Comparison of ENCODE assay signal across 17 cellular contexts in the genomic region with DNA sequence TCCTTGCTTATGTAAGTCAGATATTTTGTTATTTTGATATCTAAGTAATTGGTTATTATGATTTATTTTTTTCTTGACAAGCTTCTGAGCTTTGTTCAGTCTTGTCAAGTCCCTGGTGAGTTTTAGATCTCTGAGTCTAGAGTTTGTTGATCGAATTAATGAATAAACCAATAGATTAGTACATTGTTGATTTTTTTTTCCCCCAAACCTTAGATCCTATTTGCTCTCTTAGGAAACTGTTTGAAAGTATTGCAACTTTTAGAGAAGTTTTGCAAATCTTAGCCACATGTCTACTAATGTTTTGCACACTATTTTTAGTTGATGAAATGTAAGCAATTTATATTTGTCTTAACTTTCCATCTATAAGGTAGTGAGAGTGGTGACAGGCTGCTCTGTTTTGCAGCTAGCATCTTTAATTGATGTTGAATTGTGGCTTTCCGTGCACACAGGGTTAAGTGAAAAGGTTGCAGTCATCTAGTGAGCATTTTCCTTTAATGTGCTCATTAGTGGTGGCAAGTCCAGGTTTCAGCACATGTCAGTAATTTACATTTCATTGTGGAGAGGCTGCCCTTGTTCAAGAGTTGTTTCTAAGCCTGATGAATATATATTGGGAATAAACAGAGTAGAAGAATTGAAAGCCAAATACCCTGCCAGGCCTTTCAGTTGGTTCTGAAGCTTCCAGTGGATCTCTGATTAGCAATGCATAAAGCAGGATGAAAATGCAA.
A peak's percentile ranks its signal among the peaks of the same experiment; 100 is the strongest.
DNase-seq lines count a peak whose midpoint lies in the region; ATAC-seq, FAIRE-seq and TF ChIP-seq lines count a peak whose summit lies in the region.
"Had no signal": no experiment of that assay in that cellular context is flagged by ENCODE, and none has a peak within 500 bp of the region (broad histone marks: within the 10 kb centered on the region; RNA-seq: fewer than 3 reads in every experiment).

No MANE protein-coding gene starts in this region.

- no peaks in the 10 kb centered on the region for H3K79me1 ChIP-seq in neuronal stem cell (ENCODE audit: low read depth, low read length)

- TF ChIP-seq POLR2A in HepG2 (IDR thresholded peaks at IDR 0.05; ENCODE audit: insufficient read depth in 1 of 2, low read depth in 2 of 2, low read length in 2 of 2) = no peak

- TF ChIP-seq CTCF in liver (IDR thresholded peaks at IDR 0.05; ENCODE audit: low read depth, low read length, missing input control) = no peak
- TF ChIP-seq CTCF in HepG2 (CRISPR knock-in tag; IDR thresholded peaks at IDR 0.05) = no peak
- TF ChIP-seq CTCF in glutamatergic neuron (IDR thresholded peaks at IDR 0.05; ENCODE audit: partially characterized antibody, unreplicated experiment) = no peak

- no peak overlapping the region for H2AFZ ChIP-seq in HepG2 (ENCODE audit: low read length)
- no peak overlapping the region for H2AFZ ChIP-seq in neuronal stem cell (ENCODE audit: low read length)

- peak overlapping the region; percentile 5 for H3K27ac Mint-ChIP-seq in glutamatergic neuron (ENCODE audit: unreplicated experiment)
- H3K27ac Mint-ChIP-seq: CD14-positive monocyte had no signal

- H3K9me3 ChIP-seq in liver (ENCODE audit: control insufficient read depth in 4 of 4, low read length in 3 of 4) (no peaks in the 10 kb centered on the region), HepG2 (ENCODE audit: low read length) (no peaks in the 10 kb centered on the region), SK-N-MC (ENCODE audit: low read depth, low read length) (no peaks in the 10 kb centered on the region), neuronal stem cell (replicated peaks in 1 of 2; ENCODE audit: control insufficient read depth in 2 of 2, insufficient read depth in 1 of 2, low read depth in 1 of 2, low read length in 2 of 2) (peaks cover 0 to 12% of the 10 kb centered on the region in 2 donors)
- H3K9me3 ChIP-seq: A549, Caco-2 had no signal

- peaks cover 2% of the 10 kb centered on the region for H3K9me3 Mint-ChIP-seq in glutamatergic neuron (ENCODE audit: unreplicated experiment)

- 57% methylated on average over 2 of the region's 2 CpGs for WGBS in liver
- 84% methylated on average over 2 of the region's 2 CpGs for whole genome bisulfite sequencing in HepG2 (ENCODE audit: low lambda C conversion rate)
- WGBS in neuronal stem cell (ENCODE audit: extremely low coverage in 2 of 2, insufficient read length in 2 of 2, insufficient replicate concordance in 1 of 2), 2 donors = no CpG with 5 or more reads among the region's 2 CpGs

- no peak for ATAC-seq in HepG2
- ATAC-seq: A549 had no signal

- H3K4me3 ChIP-seq in liver (ENCODE audit: low read depth in 1 of 3, low read length in 3 of 3) (no peak overlapping the region), HepG2 (replicated peaks in 1 of 3; ENCODE audit: insufficient read depth in 1 of 3, low read depth in 2 of 3, low read length in 3 of 3) (no peak overlapping the region), SK-N-MC (no peak overlapping the region), neuronal stem cell (ENCODE audit: low read length in 2 of 2) (no peak overlapping the region)
- H3K4me3 ChIP-seq: A549 had no signal

- H3K36me3 Mint-ChIP-seq in glutamatergic neuron (ENCODE audit: unreplicated experiment) = peaks cover 10% of the 10 kb centered on the region

- H2AK5ac ChIP-seq in neuronal stem cell (ENCODE audit: low read depth, low read length) = no peak overlapping the region

- no peak overlapping the region for H3K4me2 ChIP-seq in HepG2 (ENCODE audit: low read depth, low read length)
- no peak overlapping the region for H3K4me2 ChIP-seq in neuronal stem cell (ENCODE audit: insufficient read depth, low read length, poor library complexity, severe bottlenecking)
- H3K4me2 ChIP-seq: A549 had no signal

- H2BK15ac ChIP-seq in neuronal stem cell (ENCODE audit: low read length) = no peak overlapping the region

- no peak overlapping the region for H4K91ac ChIP-seq in neuronal stem cell (ENCODE audit: low read depth, low read length, poor library complexity)

- no peaks in the 10 kb centered on the region for H3K79me2 ChIP-seq in HepG2 (ENCODE audit: insufficient read depth, low read length)

- no peak overlapping the region for H3K18ac ChIP-seq in neuronal stem cell (ENCODE audit: low read length)

- FAIRE-seq in HepG2 (lab: Jason Lieb, UNC) = no peak
- FAIRE-seq: A549, GM18507 had no signal

- no TSS peak for BruUV-seq in HepG2 (replicated peaks; lab: Mats Ljungman, UMichigan)

- no peaks in the 10 kb centered on the region for H4K20me1 ChIP-seq in HepG2 (ENCODE audit: insufficient read depth, low read length)

- H4K8ac ChIP-seq in neuronal stem cell (ENCODE audit: low read depth, low read length) = no peak overlapping the region

- H3K9ac ChIP-seq in liver (ENCODE audit: low read depth in 1 of 2, low read length in 2 of 2) (no peak overlapping the region), HepG2 (ENCODE audit: insufficient read depth, low read depth, low read length) (no peak overlapping the region), SK-N-MC (ENCODE audit: insufficient read length) (no peak overlapping the region), neuronal stem cell (ENCODE audit: low read depth, low read length, poor library complexity) (no peak overlapping the region)

- peak overlapping the region; percentile 51 for H3K4me3 Mint-ChIP-seq in glutamatergic neuron (ENCODE audit: unreplicated experiment)
- H3K4me3 Mint-ChIP-seq: CD14-positive monocyte had no signal

- POLR2A ChIA-PET in HepG2 (lab: Yijun Ruan, JAX) = no interaction called here

- no peak overlapping the region for H2BK12ac ChIP-seq in neuronal stem cell (ENCODE audit: low read length)

- TF ChIP-seq EP300 in HepG2 (IDR thresholded peaks at IDR 0.05; ENCODE audit: low read depth in 2 of 2, low read length in 2 of 2) (no peak), HepG2 (CRISPR knock-in tag; IDR thresholded peaks at IDR 0.05; ENCODE audit: borderline replicate concordance) (no peak)

- H3K14ac ChIP-seq in neuronal stem cell (ENCODE audit: low read length) = no peak overlapping the region

- no peak overlapping the region for H2BK5ac ChIP-seq in neuronal stem cell (ENCODE audit: low read length)

- no peak overlapping the region for H3K4ac ChIP-seq in neuronal stem cell (ENCODE audit: low read length)

- no peak overlapping the region for H3K27ac ChIP-seq in liver (ENCODE audit: low read depth in 1 of 2, low read length in 2 of 2)
- no peak overlapping the region for H3K27ac ChIP-seq in HepG2 (ENCODE audit: extremely low read length, insufficient read depth, low read length)
- peak overlapping the region; percentile 90; the same call in 1 of the 2 replicates for H3K27ac ChIP-seq in SK-N-MC
- peak overlapping the region; percentile 50 for H3K27ac ChIP-seq in neuronal stem cell (replicated peaks; ENCODE audit: low read length)
- H3K27ac ChIP-seq: A549 had no signal

- H3K4me1 ChIP-seq in liver (ENCODE audit: control insufficient read depth in 4 of 4, insufficient read depth in 4 of 4, low read length in 3 of 4) = peaks cover 2 to 35% (median 27%) of the 10 kb centered on the region in 4 donors
- H3K4me1 ChIP-seq in HepG2 (ENCODE audit: insufficient read depth, low read length) = no peaks in the 10 kb centered on the region
- peaks cover 8 to 11% of the 10 kb centered on the region in 2 donors for H3K4me1 ChIP-seq in neuronal stem cell (ENCODE audit: control insufficient read depth in 2 of 2, insufficient read depth in 1 of 2, low read depth in 1 of 2, low read length in 2 of 2)
- H3K4me1 ChIP-seq: A549, Caco-2 had no signal

- no peak overlapping the region for H3K23ac ChIP-seq in neuronal stem cell (ENCODE audit: low read depth, low read length, poor library complexity)

- H3K27me3 ChIP-seq in liver (ENCODE audit: control insufficient read depth in 4 of 4, insufficient read depth in 4 of 4, low read length in 3 of 4) (no peaks in the 10 kb centered on the region), HepG2 (ENCODE audit: control insufficient read depth in 1 of 2, insufficient read depth in 2 of 2, low read length in 2 of 2) (no peaks in the 10 kb centered on the region), neuronal stem cell (ENCODE audit: control insufficient read depth in 3 of 3, insufficient read depth in 3 of 3, low read depth in 1 of 3, low read length in 3 of 3) (no peaks in the 10 kb centered on the region)

- H3K36me3 ChIP-seq in liver (ENCODE audit: control insufficient read depth in 4 of 4, insufficient read depth in 3 of 4, low read depth in 1 of 4, low read length in 3 of 4) = no peaks in the 10 kb centered on the region
- H3K36me3 ChIP-seq in HepG2 (replicated peaks in 1 of 2; ENCODE audit: control insufficient read depth in 1 of 2, insufficient read depth in 2 of 2, low read length in 2 of 2) = peaks cover 0 to 1% of the 10 kb centered on the region in 2 experiments; a peak in 1 of 5 replicates
- no peaks in the 10 kb centered on the region for H3K36me3 ChIP-seq in SK-N-MC (ENCODE audit: insufficient read depth, low read length)
- peaks cover 0 to 4% of the 10 kb centered on the region in 2 donors for H3K36me3 ChIP-seq in neuronal stem cell (replicated peaks in 1 of 2; ENCODE audit: control insufficient read depth in 2 of 2, insufficient read depth in 2 of 2, low read length in 2 of 2)

- in situ Hi-C loops in HepG2 (cut with HindIII; ENCODE audit: extremely low pct_ligation_motif_present, low pct_unique_long_range_greater_than_20kb) = no loop called here

- TF ChIP-seq RAD21 in liver (IDR thresholded peaks at IDR 0.05) (peak in 1 of 2 donors; percentile 19), HepG2 (CRISPR knock-in tag; IDR thresholded peaks at IDR 0.05) (no peak)

- intact Hi-C loops in HepG2 (cut with micrococcal nuclease; ENCODE audit: unreplicated experiment) = no loop called here

- no peaks in the 10 kb centered on the region for H3K27me3 Mint-ChIP-seq in glutamatergic neuron (ENCODE audit: unreplicated experiment)

- DNase-seq in HepG2 (ENCODE audit: low spot score) (no peak), SK-N-MC (ENCODE audit: low read depth, low spot score) (no peak), glutamatergic neuron (no peak), neuronal stem cell (ENCODE audit: low spot score) (no peak), superior temporal gyrus (ENCODE audit: extremely low spot score) (no peak), KG1 (lab: John Stamatoyannopoulos, UW) (no peak), COR-L47 (lab: John Stamatoyannopoulos, UW) (no peak)
- DNase-seq: Caco-2, DMS53, Kasumi-1, NCI-H146, NCI-H2171, SIG-M5 had no signal

- CTCF ChIA-PET in HepG2 (lab: Yijun Ruan, JAX; ENCODE audit: low intra/inter-chr PET ratio, low total read pairs) = no interaction called here

- no peak overlapping the region for H2BK120ac ChIP-seq in neuronal stem cell (ENCODE audit: low read depth, low read length)

- H3K4me1 Mint-ChIP-seq in glutamatergic neuron (ENCODE audit: low read depth, unreplicated experiment) = peaks cover 39% of the 10 kb centered on the region

TF ChIP-seq in HepG2, 621 proteins besides CTCF, POLR2A, EP300 and RAD21 (continues in another document):
- TF ChIP-seq ZKSCAN5 (CRISPR knock-in tag; IDR thresholded peaks at IDR 0.05) (no peak), HES4 (CRISPR knock-in tag; IDR thresholded peaks at IDR 0.05; ENCODE audit: borderline replicate concordance) (no peak)

Comparison
In these comparisons a context has a peak if more than half of its experiments do, and no peak if none do; other contexts are left out.
1. H3K27ac ChIP-seq: peak in SK-N-MC (single experiment) and neuronal stem cell (single experiment); none in liver (0 of 2) and HepG2 (single experiment).